Comparison of ENCODE assay signal across 8 cellular contexts in genomic region chr3:141561426-141562034, GRCh38.
DNase-seq lines count a peak whose midpoint lies in the region; ATAC-seq and TF ChIP-seq lines count a peak whose summit lies in the region.

No MANE protein-coding gene starts in this region.

- no peak overlapping the region for H2BK12ac ChIP-seq in mesenchymal stem cell (ENCODE audit: low read length in 2 of 2)

- no peak overlapping the region for H3K4me2 ChIP-seq in mesenchymal stem cell (ENCODE audit: low read length, poor library complexity, severe bottlenecking)

- H3K27ac ChIP-seq in coronary artery (no peak overlapping the region), mesenchymal stem cell (ENCODE audit: low read length, poor library complexity, severe bottlenecking) (no peak overlapping the region)

- H3K9me3 ChIP-seq in mesenchymal stem cell (ENCODE audit: control insufficient read depth, low read length), result no peaks in the 10 kb centered on the region

- no peak overlapping the region for H4K8ac ChIP-seq in mesenchymal stem cell (ENCODE audit: low read length)

- peak overlapping the region; percentile 31 for H3K9ac ChIP-seq in mesenchymal stem cell (ENCODE audit: low read length)

- no peak overlapping the region for H3K14ac ChIP-seq in mesenchymal stem cell (ENCODE audit: low read length in 2 of 2)

- H3K79me1 ChIP-seq in mesenchymal stem cell (replicated peaks; ENCODE audit: low read length, poor library complexity, severe bottlenecking), result peaks cover 7% of the 10 kb centered on the region

- ATAC-seq in HG03457 (IDR thresholded peaks at IDR 0.05; ENCODE audit: unreplicated experiment), result no peak

- H2BK120ac ChIP-seq in mesenchymal stem cell (ENCODE audit: low read depth, low read length), result no peak overlapping the region

- H2AFZ ChIP-seq in mesenchymal stem cell (ENCODE audit: low read depth, low read length), result no peak overlapping the region

- DNase-seq in activated T-cell treated with anti-CD3 and anti-CD28 coated beads for 24 hours (ENCODE audit: low read depth), result peak; percentile 35
- no peak for DNase-seq in activated T-cell treated with anti-CD3 and anti-CD28 coated beads, Interleukin-2, amount 50 U/mL, for 1 hour
- DNase-seq in LNCaP clone FGC (ENCODE audit: low read depth), result peak; percentile 48
- peak; percentile 65 for DNase-seq in SK-N-DZ (ENCODE audit: low spot score)
- DNase-seq in coronary artery (ENCODE audit: low spot score), result no peak
- DNase-seq in mesenchymal stem cell, result peak; percentile 71
- no peak for DNase-seq in HuH-7.5 (ENCODE audit: low spot score)

- H2BK15ac ChIP-seq in mesenchymal stem cell (ENCODE audit: low read depth, poor library complexity, severe bottlenecking), result no peak overlapping the region

- H3K18ac ChIP-seq in mesenchymal stem cell (ENCODE audit: low read depth in 1 of 2, low read length in 2 of 2), result no peak overlapping the region

- no peaks in the 10 kb centered on the region for H3K4me1 ChIP-seq in mesenchymal stem cell (ENCODE audit: control insufficient read depth, insufficient read depth, low read depth, low read length)

- no peak overlapping the region for H2BK5ac ChIP-seq in mesenchymal stem cell (ENCODE audit: low read depth, low read length, poor library complexity, severe bottlenecking)

- 100% methylated on average over 2 of the region's 2 CpGs for WGBS in mesenchymal stem cell

- peaks cover 0 to 50% of the 10 kb centered on the region in 2 experiments for H3K36me3 ChIP-seq in mesenchymal stem cell (ENCODE audit: control insufficient read depth in 1 of 2, insufficient read depth in 2 of 2, low read depth in 1 of 2, low read length in 2 of 2)

- no peak overlapping the region for H3K23ac ChIP-seq in mesenchymal stem cell (ENCODE audit: low read length in 2 of 2)

- no peak overlapping the region for H4K91ac ChIP-seq in mesenchymal stem cell (ENCODE audit: low read length)

- TF ChIP-seq CTCF in LNCaP clone FGC (IDR thresholded peaks at IDR 0.05; ENCODE audit: control insufficient read depth, extremely low read depth, insufficient read depth) (peak; percentile 87), coronary artery (IDR thresholded peaks at IDR 0.05) (peak; percentile 94)

- H3K4me3 ChIP-seq in LNCaP clone FGC (ENCODE audit: low read depth, low read length), result no peak overlapping the region
- H3K4me3 ChIP-seq in coronary artery, result no peak overlapping the region
- H3K4me3 ChIP-seq in mesenchymal stem cell (ENCODE audit: insufficient read depth in 1 of 2, low read depth in 1 of 2, low read length in 2 of 2), result no peak overlapping the region

- no peak overlapping the region for H3K4ac ChIP-seq in mesenchymal stem cell (ENCODE audit: low read depth in 1 of 2, low read length in 2 of 2)

- no peaks in the 10 kb centered on the region for H3K27me3 ChIP-seq in mesenchymal stem cell (ENCODE audit: control insufficient read depth in 1 of 2, insufficient read depth in 1 of 2, low read length in 2 of 2)

- H2AK5ac ChIP-seq in mesenchymal stem cell (ENCODE audit: low read length, severe bottlenecking), result no peak overlapping the region

Comparison
In these comparisons a context has a peak if more than half of its experiments do, and no peak if none do; other contexts are left out.
1. DNase-seq: peak in activated T-cell treated with anti-CD3 and anti-CD28 coated beads for 24 hours (single experiment), LNCaP clone FGC (single experiment), SK-N-DZ (single experiment) and mesenchymal stem cell (single experiment); none in activated T-cell treated with anti-CD3 and anti-CD28 coated beads, Interleukin-2, amount 50 U/mL, for 1 hour (single experiment), coronary artery (single experiment) and HuH-7.5 (single experiment).